In genomic region chr16:47523342-47524006, GRCh38 we compare ENCODE assay signal across 10 cellular contexts.
DNase-seq lines count a peak whose midpoint lies in the region; ATAC-seq, FAIRE-seq and TF ChIP-seq lines count a peak whose summit lies in the region.
"Had no signal": no experiment of that assay in that cellular context is flagged by ENCODE, and none has a peak within 500 bp of the region (broad histone marks: within the 10 kb centered on the region; RNA-seq: fewer than 3 reads in every experiment).

No MANE protein-coding gene starts in this region.

- H3K27me3 ChIP-seq in pancreas: no peaks in the 10 kb centered on the region

- intact Hi-C loops in pancreas (cut with DNase I): no loop called here

- H3K4me3 ChIP-seq in pancreas: no peak overlapping the region

- peaks cover 0 to 10% (median 0%) of the 10 kb centered on the region in 3 donors for H3K4me1 ChIP-seq in pancreas

- 55 to 56% methylated on average over 2 of the region's 2 CpGs for WGBS in pancreas, 2 donors

- no peaks in the 10 kb centered on the region for H3K9me3 ChIP-seq in pancreas

- no peaks in the 10 kb centered on the region for H3K36me3 ChIP-seq in pancreas

- no peak for FAIRE-seq in pancreas (lab: Jason Lieb, UNC)

- no peak for TF ChIP-seq CTCF in pancreas (IDR thresholded peaks at IDR 0.05)

- ATAC-seq in GM19025 (IDR thresholded peaks at IDR 0.05; ENCODE audit: low read depth, unreplicated experiment) (peak; percentile 100), HG02840 (IDR thresholded peaks at IDR 0.05; ENCODE audit: low FRiP score, unreplicated experiment) (peak; percentile 97), pancreas (peak in 3 of 4 donors; percentile 47 to 70 (median 57))
- ATAC-seq: left cardiac atrium had no signal

- DNase-seq in NOMO-1 treated with dmso at 0.1 percent for 144 hours (lab: John Stamatoyannopoulos, UW; ENCODE audit: unreplicated experiment): peak; percentile 61
- DNase-seq in pancreas: no peak
- no peak for DNase-seq in hepatic stellate cell (ENCODE audit: low spot score)
- DNase-seq in iPS-NIHi7 (ENCODE audit: extremely low spot score): no peak
- DNase-seq in caudate nucleus (lab: John Stamatoyannopoulos, UW): no peak
- no peak for DNase-seq in stimulated activated CD4-positive, alpha-beta T cell treated with anti-CD3 and anti-CD28 coated beads, Interleukin-1b, Interleukin-23, amount 100 ng/mL, for 48 hours
- DNase-seq: left cardiac atrium had no signal

- H3K27ac ChIP-seq in pancreas: no peak overlapping the region
- no peak overlapping the region for H3K27ac ChIP-seq in caudate nucleus (ENCODE audit: low read depth, low read length)
- H3K27ac ChIP-seq: KMS-11 had no signal
